In genomic region chr5:120509056-120509455, GRCh38 we compare ENCODE assay signal across 1 cellular context.
A peak's percentile ranks its signal among the peaks of the same experiment; 100 is the strongest.
TF ChIP-seq lines count a peak whose summit lies in the region.

No MANE protein-coding gene starts in this region.

TF ChIP-seq in K562, 482 proteins besides CTCF, POLR2A, EP300 and RAD21:
- TF ChIP-seq ZNF740 (CRISPR knock-in tag; IDR thresholded peaks at IDR 0.05) (no peak), ZNF740 (tag; IDR thresholded peaks at IDR 0.05) (0 out of 4 replicates have a peak, but pooled peaks of 1 of the 2 experiments have one; percentile 45), STAT6 (CRISPR knock-in tag; IDR thresholded peaks at IDR 0.05) (no peak), ZNF592 (IDR thresholded peaks at IDR 0.05) (0 out of 2 replicates have a peak, but pooled peaks have one; percentile 22)
